Comparison of ENCODE assay signal across 10 cellular contexts in genomic region chr22:35539487-35539886, GRCh38. TPM values are rescaled to one million over a fixed set of nuclear protein-coding genes. Genes with fewer than 3 reads are reported as not detected.
DNase-seq lines count a peak whose midpoint lies in the region; ATAC-seq, FAIRE-seq and TF ChIP-seq lines count a peak whose summit lies in the region.
"Had no signal": no experiment of that assay in that cellular context is flagged by ENCODE, and none has a peak within 500 bp of the region (broad histone marks: within the 10 kb centered on the region; RNA-seq: fewer than 3 reads in every experiment).

No MANE protein-coding gene starts in this region.

- FAIRE-seq in keratinocyte (lab: Jason Lieb, UNC), result no peak

- H3K4me3 Mint-ChIP-seq in activated naive CD4-positive, alpha-beta T cell treated with anti-CD3 and anti-CD28 coated beads for 36 hours, result peak overlapping the region; percentile 36
- peak overlapping the region; percentile 30 for H3K4me3 Mint-ChIP-seq in activated CD8-positive, alpha-beta T cell treated with anti-CD3 and anti-CD28 coated beads for 36 hours

- DNase-seq in activated naive CD4-positive, alpha-beta T cell treated with anti-CD3 and anti-CD28 coated beads for 36 hours, result no peak
- no peak for DNase-seq in activated naive CD4-positive, alpha-beta T cell treated with Interleukin-2 at 50 U/mL for 16 hours
- no peak for DNase-seq in activated CD8-positive, alpha-beta T cell treated with anti-CD3 and anti-CD28 coated beads for 36 hours
- DNase-seq in keratinocyte (ENCODE audit: low read depth, low spot score) (no peak), thoracic aorta (ENCODE audit: low spot score) (no peak), NCI-H1694 treated with DMSO at 0.1 percent for 48 hours (lab: John Stamatoyannopoulos, UW) (no peak), HuH-7.5 (ENCODE audit: low spot score) (no peak), left colon (no peak)

- no peak overlapping the region for H3K27ac ChIP-seq in keratinocyte (ENCODE audit: control insufficient read depth, insufficient read depth, low read length)
- peak overlapping the region; percentile 95 to 96 for H3K27ac ChIP-seq in thoracic aorta

- POLR2A ChIA-PET in activated CD8-positive, alpha-beta T cell treated with anti-CD3 and anti-CD28 coated beads for 36 hours (lab: Charles Lee), result no interaction called here

- H4K20me1 ChIP-seq in keratinocyte (ENCODE audit: control insufficient read depth, extremely low read depth, insufficient read depth, low read length), result peaks cover 6% of the 10 kb centered on the region

- CTCF ChIA-PET in activated naive CD4-positive, alpha-beta T cell treated with anti-CD3 and anti-CD28 coated beads for 36 hours (lab: Charles Lee), result interaction anchor here (1.9 to 2.2 kb wide), 2 partner anchors 43 to 189 kb away, joined by 5 read pairs; no protein-coding TSS in a partner anchor
- CTCF ChIA-PET in activated CD8-positive, alpha-beta T cell treated with anti-CD3 and anti-CD28 coated beads for 36 hours (lab: Charles Lee), result interaction anchor here (0.7 to 2.2 kb wide), 4 partner anchors 12 to 188 kb away, joined by 3 to 13 read pairs (median 3); no protein-coding TSS in a partner anchor

- H3K9me3 ChIP-seq in keratinocyte (ENCODE audit: control insufficient read depth, low read depth, low read length), result no peaks in the 10 kb centered on the region
- no peaks in the 10 kb centered on the region for H3K9me3 ChIP-seq in thoracic aorta
- H3K9me3 ChIP-seq: thyroid gland had no signal

- intact Hi-C loops in activated naive CD4-positive, alpha-beta T cell treated with anti-CD3 and anti-CD28 coated beads for 36 hours (cut with micrococcal nuclease), result no loop called here
- intact Hi-C loops in activated CD8-positive, alpha-beta T cell treated with anti-CD3 and anti-CD28 coated beads for 36 hours (cut with micrococcal nuclease), result no loop called here
- intact Hi-C loops in left colon (cut with DNase I, micrococcal nuclease), result no loop called here

- H3K79me2 ChIP-seq in keratinocyte (ENCODE audit: control insufficient read depth, insufficient read depth, low read length), result no peaks in the 10 kb centered on the region

- peak overlapping the region; percentile 59 for H2AFZ ChIP-seq in keratinocyte (ENCODE audit: control insufficient read depth, low read length)

- H3K27me3 ChIP-seq in keratinocyte (ENCODE audit: control insufficient read depth, extremely low read depth, insufficient read depth, low read length) (peaks cover 36% of the 10 kb centered on the region), thoracic aorta (replicated peaks; ENCODE audit: insufficient read depth) (no peaks in the 10 kb centered on the region)
- H3K27me3 ChIP-seq: thyroid gland had no signal

- ATAC-seq in activated CD8-positive, alpha-beta T cell treated with anti-CD3 and anti-CD28 coated beads for 36 hours, result no peak
- peak; percentile 14 for ATAC-seq in thoracic aorta (ENCODE audit: insufficient number of reproducible peaks, low FRiP score, low read depth)
- no peak for ATAC-seq in left colon

- no peak overlapping the region for H3K27ac Mint-ChIP-seq in activated naive CD4-positive, alpha-beta T cell treated with anti-CD3 and anti-CD28 coated beads for 36 hours
- no peak overlapping the region for H3K27ac Mint-ChIP-seq in activated CD8-positive, alpha-beta T cell treated with anti-CD3 and anti-CD28 coated beads for 36 hours

- peaks cover 25% of the 10 kb centered on the region for H3K27me3 Mint-ChIP-seq in activated naive CD4-positive, alpha-beta T cell treated with anti-CD3 and anti-CD28 coated beads for 36 hours (ENCODE audit: low read depth)
- peaks cover 22% of the 10 kb centered on the region for H3K27me3 Mint-ChIP-seq in activated CD8-positive, alpha-beta T cell treated with anti-CD3 and anti-CD28 coated beads for 36 hours

- H3K9me3 Mint-ChIP-seq in activated naive CD4-positive, alpha-beta T cell treated with anti-CD3 and anti-CD28 coated beads for 36 hours, result no peaks in the 10 kb centered on the region
- no peaks in the 10 kb centered on the region for H3K9me3 Mint-ChIP-seq in activated CD8-positive, alpha-beta T cell treated with anti-CD3 and anti-CD28 coated beads for 36 hours

- no peak for TF ChIP-seq CTCF in activated CD8-positive, alpha-beta T cell treated with anti-CD3 and anti-CD28 coated beads for 36 hours (IDR thresholded peaks at IDR 0.05)
- TF ChIP-seq CTCF in keratinocyte (optimal IDR thresholded peaks at IDR 0.05 in 1 of 3, IDR thresholded peaks at IDR 0.05 in 1 of 3, conservative IDR thresholded peaks at IDR 0.05 in 1 of 3; ENCODE audit: extremely low read depth in 1 of 3, insufficient read depth in 2 of 3, low read length in 3 of 3) (no peak), thoracic aorta (IDR thresholded peaks at IDR 0.05) (no peak)

- dilution Hi-C loops in keratinocyte (cut with MboI; ENCODE audit: extremely low pct_ligation_motif_present, low sequenced_read_pairs), result no loop called here

- H3K4me3 ChIP-seq in keratinocyte (ENCODE audit: control insufficient read depth in 2 of 3, extremely low read depth in 1 of 3, insufficient read depth in 2 of 3, low read depth in 1 of 3, low read length in 3 of 3) (peak overlapping the region in 1 of 3 experiments; percentile 66), thoracic aorta (peak overlapping the region; percentile 85)

- no peaks in the 10 kb centered on the region for H3K9me1 ChIP-seq in keratinocyte (ENCODE audit: control insufficient read depth, extremely low read depth, insufficient read depth, low read length)

- no peaks in the 10 kb centered on the region for H3K36me3 Mint-ChIP-seq in activated naive CD4-positive, alpha-beta T cell treated with anti-CD3 and anti-CD28 coated beads for 36 hours (ENCODE audit: low read depth)
- H3K36me3 Mint-ChIP-seq in activated CD8-positive, alpha-beta T cell treated with anti-CD3 and anti-CD28 coated beads for 36 hours (ENCODE audit: low read depth), result no peaks in the 10 kb centered on the region

- H3K9ac ChIP-seq in keratinocyte (ENCODE audit: control insufficient read depth, extremely low read depth, insufficient read depth, low read length), result no peak overlapping the region

- H3K36me3 ChIP-seq in keratinocyte (ENCODE audit: control insufficient read depth in 2 of 2, extremely low read depth in 1 of 2, insufficient read depth in 2 of 2, low read length in 2 of 2) (no peaks in the 10 kb centered on the region), thoracic aorta (no peaks in the 10 kb centered on the region)
- H3K36me3 ChIP-seq: thyroid gland had no signal

- H3K4me1 Mint-ChIP-seq in activated naive CD4-positive, alpha-beta T cell treated with anti-CD3 and anti-CD28 coated beads for 36 hours (ENCODE audit: low read depth), result no peaks in the 10 kb centered on the region
- peaks cover 9% of the 10 kb centered on the region for H3K4me1 Mint-ChIP-seq in activated CD8-positive, alpha-beta T cell treated with anti-CD3 and anti-CD28 coated beads for 36 hours (ENCODE audit: low read depth)

- H3K4me1 ChIP-seq in keratinocyte (ENCODE audit: control insufficient read depth, extremely low read depth, insufficient read depth, low read length) (peaks cover 7% of the 10 kb centered on the region), thoracic aorta (ENCODE audit: control insufficient read depth in 1 of 2, low read depth in 2 of 2) (peaks cover 17 to 64% of the 10 kb centered on the region in 2 donors)

- H3K4me2 ChIP-seq in keratinocyte (ENCODE audit: control insufficient read depth, extremely low read depth, insufficient read depth, low read depth, low read length), result peak overlapping the region; percentile 81

RNA-seq across cellular contexts. Expression of gene RASD2, which starts 1.1 kb away (rescaled TPM):
- total RNA-seq in activated naive CD4-positive, alpha-beta T cell treated with anti-CD3 and anti-CD28 coated beads for 36 hours, result not detected
- total RNA-seq in activated CD8-positive, alpha-beta T cell treated with anti-CD3 and anti-CD28 coated beads for 36 hours, result not detected
- polyA plus RNA-seq in keratinocyte, result 0.01 to 0.03 TPM in 2 of 3 replicates, not detected in the other
- not detected for polyA plus RNA-seq in keratinocyte (2011; ENCODE audit: low read depth)
- polyA plus RNA-seq in keratinocyte (2011; cell fraction: cytosol; rRNA removed), result not detected in 2 replicates
- polyA plus RNA-seq in keratinocyte (2011; cell fraction: nucleus; rRNA removed), result 0.05 TPM in 1 of 2 replicates, not detected in the other
- polyA plus RNA-seq in keratinocyte (2012; ENCODE audit: low replicate concordance), result 0.21 TPM in 1 of 2 replicates, not detected in the other
- polyA minus RNA-seq in keratinocyte, result 0.13 TPM in 1 of 3 replicates, not detected in the others
- not detected for polyA minus RNA-seq in keratinocyte (2011; cell fraction: cytosol; rRNA and poly(A)+ RNA removed)
- not detected in 2 replicates for polyA minus RNA-seq in keratinocyte (2011; cell fraction: nucleus; rRNA and poly(A)+ RNA removed)
- total RNA-seq in thoracic aorta (10 to 100 TPM; 14.0 to 18.8 TPM), left colon (10 to 100 TPM; 12.9 to 24.5 TPM)
- total RNA-seq: pulmonary artery endothelial cell had no signal

Comparison
In these comparisons a context has a peak if more than half of its experiments do, and no peak if none do; other contexts are left out.
1. RNA of gene RASD2, which starts 1.1 kb away (total RNA-seq): 12.9 to 24.5 TPM in left colon and 14.0 to 18.8 TPM in thoracic aorta; not detected in activated CD8-positive, alpha-beta T cell treated with anti-CD3 and anti-CD28 coated beads for 36 hours and not detected in activated naive CD4-positive, alpha-beta T cell treated with anti-CD3 and anti-CD28 coated beads for 36 hours; every median in the first group is over 10 times any median in the second.